ENCODE assay signal across 2 cellular contexts in genomic region chr4:158018831-158019230, GRCh38.
TF ChIP-seq lines count a peak whose summit lies in the region.

No MANE protein-coding gene starts in this region.

TF ChIP-seq in A549, 52 proteins besides CTCF, POLR2A, EP300 and RAD21:
- TF ChIP-seq BHLHE40 (IDR thresholded peaks at IDR 0.05; ENCODE audit: low read depth, low read length) (no peak), HDAC2 (IDR thresholded peaks at IDR 0.05) (no peak), GATA3 (IDR thresholded peaks at IDR 0.05; ENCODE audit: borderline replicate concordance) (no peak), CHD4 (IDR thresholded peaks at IDR 0.05; ENCODE audit: borderline replicate concordance) (no peak)
- TF ChIP-seq, protein P1, sequence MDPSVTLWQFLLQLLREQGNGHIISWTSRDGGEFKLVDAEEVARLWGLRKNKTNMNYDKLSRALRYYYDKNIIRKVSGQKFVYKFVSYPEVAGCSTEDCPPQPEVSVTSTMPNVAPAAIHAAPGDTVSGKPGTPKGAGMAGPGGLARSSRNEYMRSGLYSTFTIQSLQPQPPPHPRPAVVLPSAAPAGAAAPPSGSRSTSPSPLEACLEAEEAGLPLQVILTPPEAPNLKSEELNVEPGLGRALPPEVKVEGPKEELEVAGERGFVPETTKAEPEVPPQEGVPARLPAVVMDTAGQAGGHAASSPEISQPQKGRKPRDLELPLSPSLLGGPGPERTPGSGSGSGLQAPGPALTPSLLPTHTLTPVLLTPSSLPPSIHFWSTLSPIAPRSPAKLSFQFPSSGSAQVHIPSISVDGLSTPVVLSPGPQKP (IDR thresholded peaks at IDR 0.05; ENCODE audit: low read depth, low read length), result no peak

TF ChIP-seq in HepG2, 621 proteins besides CTCF, POLR2A, EP300 and RAD21:
- TF ChIP-seq ZNF780A (CRISPR knock-in tag; IDR thresholded peaks at IDR 0.05) (no peak), ZNF570 (CRISPR knock-in tag; IDR thresholded peaks at IDR 0.05; ENCODE audit: borderline replicate concordance) (no peak), ELK4 (CRISPR knock-in tag; IDR thresholded peaks at IDR 0.05; ENCODE audit: borderline replicate concordance) (no peak), AGO2 (optimal IDR thresholded peaks at IDR 0.05; ENCODE audit: low read depth, low read length) (no peak), SKI (IDR thresholded peaks at IDR 0.05; ENCODE audit: partially characterized antibody) (no peak), SOX5 (CRISPR knock-in tag; IDR thresholded peaks at IDR 0.05; ENCODE audit: borderline replicate concordance) (no peak), ZNF740 (CRISPR knock-in tag; IDR thresholded peaks at IDR 0.05) (no peak), MED1 (CRISPR knock-in tag; IDR thresholded peaks at IDR 0.05) (no peak), ZNF747 (CRISPR knock-in tag; IDR thresholded peaks at IDR 0.05; ENCODE audit: borderline replicate concordance) (no peak)
- TF ChIP-seq, protein P2, sequence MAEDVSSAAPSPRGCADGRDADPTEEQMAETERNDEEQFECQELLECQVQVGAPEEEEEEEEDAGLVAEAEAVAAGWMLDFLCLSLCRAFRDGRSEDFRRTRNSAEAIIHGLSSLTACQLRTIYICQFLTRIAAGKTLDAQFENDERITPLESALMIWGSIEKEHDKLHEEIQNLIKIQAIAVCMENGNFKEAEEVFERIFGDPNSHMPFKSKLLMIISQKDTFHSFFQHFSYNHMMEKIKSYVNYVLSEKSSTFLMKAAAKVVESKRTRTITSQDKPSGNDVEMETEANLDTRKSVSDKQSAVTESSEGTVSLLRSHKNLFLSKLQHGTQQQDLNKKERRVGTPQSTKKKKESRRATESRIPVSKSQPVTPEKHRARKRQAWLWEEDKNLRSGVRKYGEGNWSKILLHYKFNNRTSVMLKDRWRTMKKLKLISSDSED (CRISPR knock-in tag; IDR thresholded peaks at IDR 0.05), result no peak
